Comparison of ENCODE assay signal across 15 cellular contexts in genomic region chr4:62661821-62662220, GRCh38.
DNase-seq lines count a peak whose midpoint lies in the region; ATAC-seq and TF ChIP-seq lines count a peak whose summit lies in the region.
"Had no signal": no experiment of that assay in that cellular context is flagged by ENCODE, and none has a peak within 500 bp of the region (broad histone marks: within the 10 kb centered on the region; RNA-seq: fewer than 3 reads in every experiment).

No MANE protein-coding gene starts in this region.

- no peaks in the 10 kb centered on the region for H3F3A ChIP-seq in GM23338 (replicated peaks; ENCODE audit: low read depth)
- no peaks in the 10 kb centered on the region for H3F3A ChIP-seq in SK-N-SH (replicated peaks; ENCODE audit: insufficient read depth)

- CTCF ChIA-PET in SK-N-SH (lab: Yijun Ruan, JAX), result no interaction called here

- H2AFZ ChIP-seq in GM23338, result peak overlapping the region; percentile 77; the same call in 1 of the 2 replicates
- no peak overlapping the region for H2AFZ ChIP-seq in H9 (ENCODE audit: low read length)
- no peak overlapping the region for H2AFZ ChIP-seq in SK-N-SH (ENCODE audit: low read depth)

- TF ChIP-seq CTCF in GM23338 (conservative IDR thresholded peaks at IDR 0.05; ENCODE audit: low read depth in 2 of 2) (no peak), H9 (conservative IDR thresholded peaks at IDR 0.05) (no peak), endodermal cell (conservative IDR thresholded peaks at IDR 0.05) (no peak), SK-N-SH (IDR thresholded peaks at IDR 0.05) (no peak)

- no peak overlapping the region for H3K27ac Mint-ChIP-seq in GM23338
- H3K27ac Mint-ChIP-seq in H9, result no peak overlapping the region
- H3K27ac Mint-ChIP-seq in endodermal cell, result no peak overlapping the region
- H3K27ac Mint-ChIP-seq: CD4-positive, alpha-beta memory T cell had no signal

- no peaks in the 10 kb centered on the region for H3K79me1 ChIP-seq in H9 (ENCODE audit: insufficient read depth, low read depth, low read length, poor library complexity, severe bottlenecking)

- no peak overlapping the region for H4K8ac ChIP-seq in H9 (replicated peaks; ENCODE audit: insufficient read length, low read depth, low read length)

- no peaks in the 10 kb centered on the region for H3K4me1 Mint-ChIP-seq in GM23338
- no peaks in the 10 kb centered on the region for H3K4me1 Mint-ChIP-seq in H9
- H3K4me1 Mint-ChIP-seq in endodermal cell, result no peaks in the 10 kb centered on the region
- H3K4me1 Mint-ChIP-seq: CD4-positive, alpha-beta memory T cell had no signal

- no peak overlapping the region for H3K27ac ChIP-seq in GM23338 (ENCODE audit: low read depth)
- no peak overlapping the region for H3K27ac ChIP-seq in H9 (ENCODE audit: insufficient read length, low read depth, low read length)
- no peak overlapping the region for H3K27ac ChIP-seq in endodermal cell (ENCODE audit: low read depth, low read length)
- no peak overlapping the region for H3K27ac ChIP-seq in SK-N-SH (ENCODE audit: low read depth in 2 of 2, low read length in 1 of 2)

- H3K79me2 ChIP-seq in GM23338 (replicated peaks; ENCODE audit: insufficient read depth) (no peaks in the 10 kb centered on the region), H9 (ENCODE audit: insufficient read depth, low read length) (no peaks in the 10 kb centered on the region), SK-N-SH (ENCODE audit: insufficient read depth) (no peaks in the 10 kb centered on the region)

- no peak overlapping the region for H3K14ac ChIP-seq in H9 (ENCODE audit: insufficient read depth, low read length)

- H3K36me3 Mint-ChIP-seq in GM23338 (ENCODE audit: low read depth) (no peaks in the 10 kb centered on the region), H9 (ENCODE audit: insufficient read depth in 1 of 3, low read depth in 3 of 3) (no peaks in the 10 kb centered on the region), endodermal cell (ENCODE audit: low read depth) (no peaks in the 10 kb centered on the region)
- H3K36me3 Mint-ChIP-seq: CD4-positive, alpha-beta memory T cell had no signal

- no peak overlapping the region for H2BK120ac ChIP-seq in H9 (ENCODE audit: low read depth, low read length, poor library complexity, severe bottlenecking)

- no peak overlapping the region for H3K4ac ChIP-seq in H9 (ENCODE audit: low read depth, low read length)

- H3K56ac ChIP-seq in H9 (ENCODE audit: insufficient read length, low read depth, low read length), result no peak overlapping the region

- H3K27me3 ChIP-seq in GM23338 (ENCODE audit: insufficient read depth), result no peaks in the 10 kb centered on the region
- H3K27me3 ChIP-seq in H9 (ENCODE audit: insufficient read depth, low read length), result no peaks in the 10 kb centered on the region
- H3K27me3 ChIP-seq in endodermal cell (ENCODE audit: control insufficient read depth, insufficient read depth, low read length, poor library complexity, severe bottlenecking), result no peaks in the 10 kb centered on the region
- no peaks in the 10 kb centered on the region for H3K27me3 ChIP-seq in SK-N-SH (ENCODE audit: insufficient read depth)

- H2AK5ac ChIP-seq in H9 (ENCODE audit: insufficient read length, low read length), result no peak overlapping the region

- DNase-seq in GM23338 (ENCODE audit: low spot score) (peak; percentile 6), H9 (no peak), NCI-H69 (lab: John Stamatoyannopoulos, UW) (peak; percentile 4), endodermal cell (peak; percentile 45), NCI-H2227 (lab: John Stamatoyannopoulos, UW; ENCODE audit: unreplicated experiment) (no peak), SK-N-SH (no peak)
- DNase-seq: C1 segment of cervical spinal cord; Calu3; CD4-positive, alpha-beta memory T cell; COR-L47; DMS53; DMS79 treated with DMSO at 0.1 percent for 48 hours; GF-D8; GOT3; HCEC 1CT had no signal

- peak; percentile 53 for ATAC-seq in GM23338

- H3K23me2 ChIP-seq in H9 (ENCODE audit: insufficient read length, low read depth, low read length, poor library complexity, severe bottlenecking), result no peaks in the 10 kb centered on the region

- POLR2A ChIA-PET in SK-N-SH (lab: Yijun Ruan, JAX), result no interaction called here

- H3K9ac ChIP-seq in H9 (ENCODE audit: extremely low read depth, insufficient read length, low read length) (no peak overlapping the region), endodermal cell (ENCODE audit: extremely low read depth, low read length, poor library complexity, severe bottlenecking) (no peak overlapping the region), SK-N-SH (no peak overlapping the region)

- no peak for TF ChIP-seq EP300 in SK-N-SH (IDR thresholded peaks at IDR 0.05; ENCODE audit: borderline replicate concordance in 1 of 2, low read depth in 1 of 2, low read length in 1 of 2)

- H3K4me3 ChIP-seq in GM23338 (no peak overlapping the region), endodermal cell (ENCODE audit: low read length) (no peak overlapping the region), SK-N-SH (ENCODE audit: low read depth in 2 of 2, low read length in 1 of 2) (no peak overlapping the region)

- H3K4me3 Mint-ChIP-seq in GM23338, result no peak overlapping the region
- H3K4me3 Mint-ChIP-seq in H9, result no peak overlapping the region
- no peak overlapping the region for H3K4me3 Mint-ChIP-seq in endodermal cell
- H3K4me3 Mint-ChIP-seq: CD4-positive, alpha-beta memory T cell had no signal

- H4K91ac ChIP-seq in H9 (ENCODE audit: insufficient read length, low read depth, low read length), result no peak overlapping the region

- no peak overlapping the region for H3K18ac ChIP-seq in H9 (ENCODE audit: insufficient read length, low read depth, low read length)

- H2BK15ac ChIP-seq in H9 (ENCODE audit: low read depth, low read length), result no peak overlapping the region

- no peaks in the 10 kb centered on the region for H3K9me2 ChIP-seq in GM23338 (ENCODE audit: insufficient read depth)
- H3K9me2 ChIP-seq in SK-N-SH, result no peaks in the 10 kb centered on the region

- H3T11ph ChIP-seq in H9 (ENCODE audit: low read length), result no peak overlapping the region

- no peaks in the 10 kb centered on the region for H3K36me3 ChIP-seq in GM23338 (ENCODE audit: insufficient read depth)
- H3K36me3 ChIP-seq in endodermal cell (ENCODE audit: control insufficient read depth, insufficient read depth, low read length), result no peaks in the 10 kb centered on the region
- no peaks in the 10 kb centered on the region for H3K36me3 ChIP-seq in SK-N-SH (replicated peaks in 1 of 2; ENCODE audit: control insufficient read depth in 1 of 2, insufficient read depth in 2 of 2, low read length in 1 of 2)

- H2BK5ac ChIP-seq in H9 (ENCODE audit: insufficient read length, low read length), result peak overlapping the region; percentile 29

- no peak overlapping the region for H3K4me2 ChIP-seq in GM23338
- H3K4me2 ChIP-seq in H9 (ENCODE audit: insufficient read depth, insufficient read length, low read length), result no peak overlapping the region
- H3K4me2 ChIP-seq in SK-N-SH, result no peak overlapping the region

- no peaks in the 10 kb centered on the region for H3K27me3 Mint-ChIP-seq in GM23338 (ENCODE audit: insufficient read depth, low read depth, poor library complexity)
- no peaks in the 10 kb centered on the region; the same call in 1 of the 2 replicates for H3K27me3 Mint-ChIP-seq in H9 (ENCODE audit: low read depth)
- no peaks in the 10 kb centered on the region for H3K27me3 Mint-ChIP-seq in endodermal cell (ENCODE audit: insufficient read depth)
- H3K27me3 Mint-ChIP-seq: CD4-positive, alpha-beta memory T cell had no signal

- no peaks in the 10 kb centered on the region for H4K20me1 ChIP-seq in GM23338 (replicated peaks; ENCODE audit: insufficient read depth)
- H4K20me1 ChIP-seq in H9 (ENCODE audit: control insufficient read depth, insufficient read depth, insufficient read length), result no peaks in the 10 kb centered on the region
- H4K20me1 ChIP-seq in SK-N-SH (ENCODE audit: insufficient read depth), result no peaks in the 10 kb centered on the region

- H3K9me3 Mint-ChIP-seq in GM23338 (no peaks in the 10 kb centered on the region), H9 (peaks cover 0 to 7% of the 10 kb centered on the region in 2 experiments; a peak in 1 of 5 replicates), endodermal cell (no peaks in the 10 kb centered on the region)

- TF ChIP-seq RAD21 in SK-N-SH (IDR thresholded peaks at IDR 0.05; ENCODE audit: low read length), result no peak

- H3K4me1 ChIP-seq in GM23338 (ENCODE audit: insufficient read depth) (no peaks in the 10 kb centered on the region), H9 (ENCODE audit: insufficient read depth, low read length) (no peaks in the 10 kb centered on the region), endodermal cell (ENCODE audit: control insufficient read depth, insufficient read depth, low read length) (no peaks in the 10 kb centered on the region), SK-N-SH (ENCODE audit: control insufficient read depth in 1 of 2, insufficient read depth in 2 of 2, low read depth in 1 of 2, low read length in 1 of 2) (no peaks in the 10 kb centered on the region)

- H3K9me3 ChIP-seq in H9 (ENCODE audit: control insufficient read depth, low read depth, low read length) (no peaks in the 10 kb centered on the region), endodermal cell (ENCODE audit: control insufficient read depth, low read length) (no peaks in the 10 kb centered on the region), SK-N-SH (no peaks in the 10 kb centered on the region)

- H2BK12ac ChIP-seq in H9 (ENCODE audit: insufficient read length, low read depth, low read length), result no peak overlapping the region

- H4K5ac ChIP-seq in H9 (ENCODE audit: insufficient read length, low read depth, low read length), result no peak overlapping the region

- WGBS in H9 (ENCODE audit: extremely low coverage, insufficient read length, low lambda C conversion rate), result 100% methylated on average over 1 of the region's 4 CpGs
- WGBS in endodermal cell (ENCODE audit: insufficient coverage in 1 of 2, insufficient read length in 1 of 2), 2 experiments, result 83 to 88% methylated on average over 4 of the region's 4 CpGs
- 69% methylated on average over 4 of the region's 4 CpGs for WGBS in SK-N-SH (ENCODE audit: low lambda C conversion rate)

- H3K23ac ChIP-seq in H9 (ENCODE audit: insufficient read length, low read depth, low read length), result no peak overlapping the region

- no peak overlapping the region for H2BK20ac ChIP-seq in H9 (ENCODE audit: low read depth, low read length, poor library complexity, severe bottlenecking)

TF ChIP-seq in GM23338, 12 proteins besides CTCF, POLR2A, EP300 and RAD21 (continues in another document):
- no peak for TF ChIP-seq CREB1 (CRISPR knock-in tag; IDR thresholded peaks at IDR 0.05; ENCODE audit: low read depth)

TF ChIP-seq in SK-N-SH, 30 proteins besides CTCF, POLR2A, EP300 and RAD21 (continues in another document):
- no peak for TF ChIP-seq MAX (IDR thresholded peaks at IDR 0.05; ENCODE audit: low read depth)

Comparison
In these comparisons a context has a peak if more than half of its experiments do, and no peak if none do; other contexts are left out.
1. DNase-seq: peak in GM23338 (single experiment), NCI-H69 (single experiment) and endodermal cell (single experiment); none in H9 (single experiment), NCI-H2227 (single experiment) and SK-N-SH (single experiment).